ENCODE assay signal across 15 cellular contexts in the genomic region with DNA sequence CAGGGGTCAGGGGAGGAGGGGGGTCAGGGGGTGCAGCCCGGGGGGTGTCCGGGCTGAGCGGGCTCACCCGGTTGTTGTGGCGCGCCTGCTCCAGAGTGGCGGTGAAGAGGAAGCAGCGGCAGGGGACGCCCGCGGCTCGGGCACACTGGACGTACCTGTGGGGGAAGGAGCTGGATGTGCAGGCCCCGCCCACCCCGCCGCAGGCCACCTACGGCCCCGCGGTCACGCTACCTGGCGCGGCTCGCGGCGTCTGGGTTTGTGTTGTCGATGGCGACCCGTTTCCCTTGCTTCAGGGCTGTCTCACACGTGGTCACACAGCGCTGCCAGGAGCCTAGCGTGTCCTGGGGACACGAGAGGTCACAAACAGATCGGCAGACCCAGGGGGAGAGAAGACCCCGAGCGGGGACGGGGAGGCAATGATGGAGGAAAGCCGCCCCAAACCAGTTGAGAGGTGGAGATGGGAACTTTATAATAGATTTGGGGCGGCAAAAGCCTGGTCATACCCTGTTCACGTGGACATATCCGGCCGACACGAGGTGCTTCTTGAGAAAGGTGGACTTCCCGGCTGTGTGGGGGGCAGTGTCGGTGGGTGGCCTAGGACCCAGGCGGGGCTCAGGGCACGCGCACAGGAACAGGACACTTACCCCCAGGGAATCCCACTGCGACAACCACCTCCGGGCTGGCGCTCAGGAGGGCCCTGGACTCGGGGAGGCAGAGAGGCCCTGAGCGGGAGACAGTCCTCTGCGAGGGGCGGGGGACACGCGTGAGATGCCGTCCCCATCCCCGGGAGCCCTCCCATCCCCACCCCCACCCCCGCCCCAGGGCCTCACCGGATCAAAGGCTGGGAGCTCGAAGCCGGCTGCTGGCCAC. TPM values are rescaled to one million over a fixed set of nuclear protein-coding genes. Genes with fewer than 3 reads are reported as not detected.
DNase-seq lines count a peak whose midpoint lies in the region; ATAC-seq, FAIRE-seq and TF ChIP-seq lines count a peak whose summit lies in the region.
"Had no signal": no experiment of that assay in that cellular context is flagged by ENCODE, and none has a peak within 500 bp of the region (broad histone marks: within the 10 kb centered on the region; RNA-seq: fewer than 3 reads in every experiment).

No MANE protein-coding gene starts in this region.

- no peaks in the 10 kb centered on the region for H3K27me3 ChIP-seq in K562 (ENCODE audit: control insufficient read depth in 2 of 2, insufficient read depth in 2 of 2, low read length in 2 of 2)
- H3K27me3 ChIP-seq in neuronal stem cell (ENCODE audit: control insufficient read depth in 3 of 3, insufficient read depth in 3 of 3, low read depth in 1 of 3, low read length in 3 of 3) = no peaks in the 10 kb centered on the region
- H3K27me3 ChIP-seq: BE2C, body of pancreas had no signal

- intact Hi-C loops in K562 (cut with micrococcal nuclease) = no loop called here
- intact Hi-C loops in activated CD4-positive, alpha-beta T cell treated with anti-CD3 and anti-CD28 coated beads, Interleukin-2, amount 10 ng/mL, durations not matched to agents 24 days and 14 days (cut with micrococcal nuclease) = no loop called here

- no peak for FAIRE-seq in A549 (lab: Jason Lieb, UNC)
- no peak for FAIRE-seq in K562 (lab: Jason Lieb, UNC)

- H3K27ac Mint-ChIP-seq in activated CD4-positive, alpha-beta T cell treated with anti-CD3 and anti-CD28 coated beads, Interleukin-2, amount 10 ng/mL, durations not matched to agents 24 days and 14 days = no peak overlapping the region
- H3K27ac Mint-ChIP-seq: activated naive CD4-positive, alpha-beta T cell treated with anti-CD3 and anti-CD28 coated beads, Interleukin-2, amount 10 ng/mL, durations not matched to agents 7 days and 5 days; dendritic cell treated with granulocyte-macrophage colony-stimulating factor and Interleukin-4, amounts not matched to agents 40 ng/mL and 50 ng/mL, for 4 days; T-cell had no signal

- no peak overlapping the region for H3K4me2 ChIP-seq in A549
- H3K4me2 ChIP-seq in K562 (ENCODE audit: insufficient read depth, low read length) = no peak overlapping the region
- no peak overlapping the region for H3K4me2 ChIP-seq in neuronal stem cell (ENCODE audit: insufficient read depth, low read length, poor library complexity, severe bottlenecking)

- no peak overlapping the region for H2BK12ac ChIP-seq in neuronal stem cell (ENCODE audit: low read length)

- H2BK120ac ChIP-seq in neuronal stem cell (ENCODE audit: low read depth, low read length) = no peak overlapping the region

- H3K4me3 Mint-ChIP-seq in activated CD4-positive, alpha-beta T cell treated with anti-CD3 and anti-CD28 coated beads, Interleukin-2, amount 10 ng/mL, durations not matched to agents 24 days and 14 days = no peak overlapping the region
- H3K4me3 Mint-ChIP-seq: activated naive CD4-positive, alpha-beta T cell treated with anti-CD3 and anti-CD28 coated beads, Interleukin-2, amount 10 ng/mL, durations not matched to agents 7 days and 5 days; dendritic cell treated with granulocyte-macrophage colony-stimulating factor and Interleukin-4, amounts not matched to agents 40 ng/mL and 50 ng/mL, for 4 days; T-cell had no signal

- H3K27ac ChIP-seq in A549 (no peak overlapping the region), K562 (ENCODE audit: extremely low read depth, low read depth, low read length) (no peak overlapping the region), neuronal stem cell (replicated peaks; ENCODE audit: low read length) (no peak overlapping the region)

- H4K91ac ChIP-seq in neuronal stem cell (ENCODE audit: low read depth, low read length, poor library complexity) = no peak overlapping the region

- peaks cover 42% of the 10 kb centered on the region for H3K36me3 Mint-ChIP-seq in activated CD4-positive, alpha-beta T cell treated with anti-CD3 and anti-CD28 coated beads, Interleukin-2, amount 10 ng/mL, durations not matched to agents 24 days and 14 days (ENCODE audit: low read depth)

- ATAC-seq in A549 = no peak
- no peak for ATAC-seq in K562
- ATAC-seq: body of pancreas, T-cell had no signal

- H3K14ac ChIP-seq in neuronal stem cell (ENCODE audit: low read length) = no peak overlapping the region

- H2BK15ac ChIP-seq in neuronal stem cell (ENCODE audit: low read length) = no peak overlapping the region

- in situ Hi-C loops in K562 (cut with MboI) = no loop called here

- H3K36me3 ChIP-seq in K562 (ENCODE audit: control insufficient read depth, insufficient read depth, low read length) = peaks cover 81% of the 10 kb centered on the region
- H3K36me3 ChIP-seq in neuronal stem cell (replicated peaks in 1 of 2; ENCODE audit: control insufficient read depth in 2 of 2, insufficient read depth in 2 of 2, low read length in 2 of 2) = peaks cover 65 to 88% of the 10 kb centered on the region in 2 donors

- DNase-seq in A549 (ENCODE audit: low read depth in 1 of 2, low spot score in 1 of 2) (no peak), ELF-1 (ENCODE audit: low read depth, low spot score) (peak; percentile 82), K562 (ENCODE audit: extremely low read depth in 1 of 4, low spot score in 3 of 4) (no peak), neuronal stem cell (ENCODE audit: low spot score) (no peak), NCI-H2081 (lab: John Stamatoyannopoulos, UW) (no peak), pons (ENCODE audit: low spot score) (no peak)
- DNase-seq in activated naive CD4-positive, alpha-beta T cell (lab: John Stamatoyannopoulos, UW) = no peak
- DNase-seq in activated CD4-positive, alpha-beta T cell treated with anti-CD3 and anti-CD28 coated beads, Interleukin-2, amount 10 ng/mL, durations not matched to agents 24 days and 14 days = no peak
- DNase-seq: BE2C, GOT3, RPMI8226, T-cell had no signal

- H4K8ac ChIP-seq in neuronal stem cell (ENCODE audit: low read depth, low read length) = no peak overlapping the region

- no peak overlapping the region; a peak in 1 of 4 replicates for H3K9ac ChIP-seq in K562 (ENCODE audit: insufficient read depth in 1 of 2, low read depth in 2 of 2, low read length in 2 of 2)
- H3K9ac ChIP-seq in neuronal stem cell (ENCODE audit: low read depth, low read length, poor library complexity) = no peak overlapping the region

- H2AK5ac ChIP-seq in neuronal stem cell (ENCODE audit: low read depth, low read length) = no peak overlapping the region

- H3K9me1 ChIP-seq in K562 (ENCODE audit: control insufficient read depth, insufficient read depth, low read length) = peaks cover 4% of the 10 kb centered on the region

- peaks cover 16% of the 10 kb centered on the region for H3K4me1 Mint-ChIP-seq in activated CD4-positive, alpha-beta T cell treated with anti-CD3 and anti-CD28 coated beads, Interleukin-2, amount 10 ng/mL, durations not matched to agents 24 days and 14 days

- no peaks in the 10 kb centered on the region for H3K9me3 Mint-ChIP-seq in activated CD4-positive, alpha-beta T cell treated with anti-CD3 and anti-CD28 coated beads, Interleukin-2, amount 10 ng/mL, durations not matched to agents 24 days and 14 days
- H3K9me3 Mint-ChIP-seq: activated naive CD4-positive, alpha-beta T cell treated with anti-CD3 and anti-CD28 coated beads, Interleukin-2, amount 10 ng/mL, durations not matched to agents 7 days and 5 days; dendritic cell treated with granulocyte-macrophage colony-stimulating factor and Interleukin-4, amounts not matched to agents 40 ng/mL and 50 ng/mL, for 4 days; T-cell had no signal

- peaks cover 35% of the 10 kb centered on the region for H3K79me2 ChIP-seq in K562 (ENCODE audit: control insufficient read depth, insufficient read depth, low read length)

- POLR2A ChIA-PET in A549 (lab: Yijun Ruan, JAX) = interaction anchor here (0.6 to 1.5 kb wide), 3 partner anchors 11 to 187 kb away, joined by 3 to 5 read pairs (median 4); a partner anchor contains a TSS
- POLR2A ChIA-PET in K562 (lab: Yijun Ruan, JAX) = interaction anchor here (1.3 kb wide), 1 partner anchor 9 kb away, joined by 6 read pairs; no protein-coding TSS in a partner anchor

- TF ChIP-seq POLR2A in A549 (IDR thresholded peaks at IDR 0.05; ENCODE audit: low read length) (no peak), K562 (conservative IDR thresholded peaks at IDR 0.05) (no peak)

- H3K9me3 ChIP-seq in A549 = no peaks in the 10 kb centered on the region
- no peaks in the 10 kb centered on the region for H3K9me3 ChIP-seq in K562 (replicated peaks; ENCODE audit: control insufficient read depth, insufficient read depth, low read depth, low read length)
- H3K9me3 ChIP-seq in neuronal stem cell (replicated peaks in 1 of 2; ENCODE audit: control insufficient read depth in 2 of 2, insufficient read depth in 1 of 2, low read depth in 1 of 2, low read length in 2 of 2) = peaks cover 0 to 2% of the 10 kb centered on the region in 2 donors
- H3K9me3 ChIP-seq: BE2C, body of pancreas had no signal

- peaks cover 2% of the 10 kb centered on the region for H3K79me1 ChIP-seq in neuronal stem cell (ENCODE audit: low read depth, low read length)

- TF ChIP-seq CTCF in A549 (IDR thresholded peaks at IDR 0.05) (no peak), K562 (IDR thresholded peaks at IDR 0.05 in 2 of 3, conservative IDR thresholded peaks at IDR 0.05 in 1 of 3; ENCODE audit: insufficient read depth in 2 of 3, low read depth in 1 of 3, low read length in 3 of 3) (no peak)

- no peak for TF ChIP-seq EP300 in A549 (IDR thresholded peaks at IDR 0.05)
- no peak for TF ChIP-seq EP300 in K562 (IDR thresholded peaks at IDR 0.05; ENCODE audit: low read length)

- H3K23ac ChIP-seq in neuronal stem cell (ENCODE audit: low read depth, low read length, poor library complexity) = peak overlapping the region; percentile 25

- BruUV-seq in K562 (replicated peaks; lab: Mats Ljungman, UMichigan) = no TSS peak

- H4K20me1 ChIP-seq in K562 (replicated peaks; ENCODE audit: control insufficient read depth, insufficient read depth, low read length) = peaks cover 29% of the 10 kb centered on the region; the same call in 1 of the 2 replicates

- H3K4me1 ChIP-seq in A549 (peaks cover 47% of the 10 kb centered on the region), K562 (replicated peaks in 1 of 2; ENCODE audit: control insufficient read depth in 2 of 2, insufficient read depth in 2 of 2, low read length in 2 of 2) (peaks cover 20 to 81% of the 10 kb centered on the region in 2 experiments; a peak in 4 of 5 replicates), neuronal stem cell (ENCODE audit: control insufficient read depth in 2 of 2, insufficient read depth in 1 of 2, low read depth in 1 of 2, low read length in 2 of 2) (peaks cover 8 to 9% of the 10 kb centered on the region in 2 donors)

- no peak overlapping the region for H3K18ac ChIP-seq in neuronal stem cell (ENCODE audit: low read length)

- CTCF ChIA-PET in A549 (lab: Yijun Ruan, JAX) = interaction anchor here (0.9 kb wide), 1 partner anchor 36 kb away, joined by 3 read pairs; no protein-coding TSS in a partner anchor
- CTCF ChIA-PET in K562 (lab: Yijun Ruan, JAX; ENCODE audit: low intra/inter-chr PET ratio) = no interaction called here

- H3K27me3 Mint-ChIP-seq in activated CD4-positive, alpha-beta T cell treated with anti-CD3 and anti-CD28 coated beads, Interleukin-2, amount 10 ng/mL, durations not matched to agents 24 days and 14 days = no peaks in the 10 kb centered on the region
- H3K27me3 Mint-ChIP-seq: activated naive CD4-positive, alpha-beta T cell treated with anti-CD3 and anti-CD28 coated beads, Interleukin-2, amount 10 ng/mL, durations not matched to agents 7 days and 5 days; dendritic cell treated with granulocyte-macrophage colony-stimulating factor and Interleukin-4, amounts not matched to agents 40 ng/mL and 50 ng/mL, for 4 days; T-cell had no signal

- no peak for TF ChIP-seq RAD21 in A549 (conservative IDR thresholded peaks at IDR 0.05 in 1 of 2, IDR thresholded peaks at IDR 0.05 in 1 of 2)
- no peak for TF ChIP-seq RAD21 in K562 (CRISPR knock-in tag; conservative IDR thresholded peaks at IDR 0.05 in 1 of 2, IDR thresholded peaks at IDR 0.05 in 1 of 2)

- H2AFZ ChIP-seq in K562 (ENCODE audit: low read depth, low read length) (no peak overlapping the region), neuronal stem cell (ENCODE audit: low read length) (no peak overlapping the region)

- H3K4me3 ChIP-seq in A549 (no peak overlapping the region), K562 (no peak overlapping the region), neuronal stem cell (ENCODE audit: low read length in 2 of 2) (no peak overlapping the region)
- H3K4me3 ChIP-seq: body of pancreas had no signal

- WGBS in A549 (ENCODE audit: missing lambda C conversion rate) = 90% methylated on average over 46 of the region's 62 CpGs
- WGBS in K562 (ENCODE audit: insufficient coverage, low coverage, missing lambda C conversion rate) = 98% methylated on average over 25 of the region's 62 CpGs
- WGBS in neuronal stem cell (ENCODE audit: extremely low coverage in 2 of 2, insufficient read length in 2 of 2, insufficient replicate concordance in 1 of 2), 2 donors = no CpG with 5 or more reads among the region's 62 CpGs

- H2BK5ac ChIP-seq in neuronal stem cell (ENCODE audit: low read length) = peak overlapping the region; percentile 44

- no peak overlapping the region for H3K4ac ChIP-seq in neuronal stem cell (ENCODE audit: low read length)

RNA-seq across cellular contexts. Expression of a gene that starts 5.6 kb away (rescaled TPM):
- polyA plus RNA-seq in A549 (2011; rRNA removed) (22.5 and 23.3 TPM in 2 replicates), A549 (2017; fragmentation: RNase III; extraction: RNeasy Plus Mini Kit Qiagen cat#74134 plus additional on column Dnase treatment) (63.8 to 75.9 TPM (median 71.2 TPM) in 3 replicates), K562 (2011; rRNA removed) (13.7 and 21.3 TPM in 2 replicates), K562 (2014; fragmentation: Illumina TruSeq; extraction: Trizol) (26.7 and 30.0 TPM in 2 replicates), K562 (2014; fragmentation: Nextera tagmentation; extraction: Ambion mirVana) (1 to 10 TPM; 2.8 to 3.1 TPM), K562 (2014; rRNA removed) (64.0 and 71.3 TPM in 2 replicates)
- 40.5 and 44.1 TPM in 2 replicates for polyA plus RNA-seq in A549 (2012; cell fraction: cytosol; rRNA removed)
- polyA plus RNA-seq in A549 (2012; cell fraction: nucleus; rRNA removed) = 235 and 294 TPM in 2 replicates
- polyA minus RNA-seq in A549 (2011; rRNA and poly(A)+ RNA removed) = 35.0 and 36.5 TPM in 2 replicates
- total RNA-seq in K562 (2011; cell fraction: chromatin; rRNA removed; ENCODE audit: low replicate concordance) = 168 and 404 TPM in 2 replicates
- 252 and 258 TPM in 2 replicates for total RNA-seq in K562 (2011; cell fraction: nucleolus; rRNA removed)
- 178 and 185 TPM in 2 replicates for total RNA-seq in K562 (2011; cell fraction: nucleoplasm; rRNA removed)
- total RNA-seq in K562 (2014; rRNA removed) (56.0 and 59.3 TPM in 2 replicates), K562 (2014; rRNA removed; fragmentation: Illumina TruSeq; extraction: Trizol) (12.3 and 18.1 TPM in 2 replicates), K562 (2015; rRNA removed; fragmentation: Illumina TruSeq; extraction: Trizol) (25.3 and 29.4 TPM in 2 replicates), K562 (2021) (84.9 and 85.4 TPM in 2 replicates)
- 12.2 and 25.9 TPM in 2 replicates for polyA plus RNA-seq in K562 (2011; cell fraction: cytosol; rRNA removed)
- polyA plus RNA-seq in K562 (2011; cell fraction: nucleus; rRNA removed) = 123 and 164 TPM in 2 replicates
- 56.7 and 64.2 TPM in 2 replicates for polyA plus RNA-seq in K562 (2012)
- 6.7 and 8.2 TPM in 2 replicates for polyA minus RNA-seq in K562 (2011; rRNA and poly(A)+ RNA removed)
- polyA minus RNA-seq in K562 (2011; cell fraction: cytosol; rRNA and poly(A)+ RNA removed) = 22.8 and 136 TPM in 2 replicates
- 48.2 and 49.9 TPM in 2 replicates for polyA minus RNA-seq in K562 (2011; cell fraction: nucleus; rRNA and poly(A)+ RNA removed)
- 56.3 TPM for polyA plus RNA-seq in neuronal stem cell (2013, experiment 1 of 2)
- polyA plus RNA-seq in neuronal stem cell (2013, experiment 2 of 2) = 62.9 TPM
- 123 and 124 TPM in 2 replicates for total RNA-seq in activated CD4-positive, alpha-beta T cell treated with anti-CD3 and anti-CD28 coated beads, Interleukin-2, amount 10 ng/mL, durations not matched to agents 24 days and 14 days

RNA-seq across cellular contexts. Expression of a gene that starts 10.8 kb away (rescaled TPM):
- polyA plus RNA-seq in A549 (2011; rRNA removed) (27.7 and 41.2 TPM in 2 replicates), A549 (2017; fragmentation: RNase III; extraction: RNeasy Plus Mini Kit Qiagen cat#74134 plus additional on column Dnase treatment) (119 to 153 TPM (median 147 TPM) in 3 replicates), K562 (2011; rRNA removed) (33.0 and 58.6 TPM in 2 replicates), K562 (2014; fragmentation: Illumina TruSeq; extraction: Trizol) (61.7 and 81.3 TPM in 2 replicates), K562 (2014; fragmentation: Nextera tagmentation; extraction: Ambion mirVana) (1 to 10 TPM; 4.9 to 9.3 TPM), K562 (2014; rRNA removed) (68.1 and 75.0 TPM in 2 replicates)
- polyA plus RNA-seq in A549 (2012; cell fraction: cytosol; rRNA removed) = 111 and 150 TPM in 2 replicates
- polyA plus RNA-seq in A549 (2012; cell fraction: nucleus; rRNA removed) = 235 and 351 TPM in 2 replicates
- 60.2 and 109 TPM in 2 replicates for polyA minus RNA-seq in A549 (2011; rRNA and poly(A)+ RNA removed)
- 128 and 364 TPM in 2 replicates for total RNA-seq in K562 (2011; cell fraction: chromatin; rRNA removed; ENCODE audit: low replicate concordance)
- 274 and 281 TPM in 2 replicates for total RNA-seq in K562 (2011; cell fraction: nucleolus; rRNA removed)
- 195 and 218 TPM in 2 replicates for total RNA-seq in K562 (2011; cell fraction: nucleoplasm; rRNA removed)
- total RNA-seq in K562 (2014; rRNA removed) (61.3 and 79.5 TPM in 2 replicates), K562 (2014; rRNA removed; fragmentation: Illumina TruSeq; extraction: Trizol) (14.0 and 23.3 TPM in 2 replicates), K562 (2015; rRNA removed; fragmentation: Illumina TruSeq; extraction: Trizol) (43.5 and 44.6 TPM in 2 replicates), K562 (2021) (156 and 169 TPM in 2 replicates)
- 39.8 and 67.6 TPM in 2 replicates for polyA plus RNA-seq in K562 (2011; cell fraction: cytosol; rRNA removed)
- polyA plus RNA-seq in K562 (2011; cell fraction: nucleus; rRNA removed) = 302 and 359 TPM in 2 replicates
- 104 and 153 TPM in 2 replicates for polyA plus RNA-seq in K562 (2012)
- polyA minus RNA-seq in K562 (2011; rRNA and poly(A)+ RNA removed) = 22.8 and 25.3 TPM in 2 replicates
- 60.9 and 84.8 TPM in 2 replicates for polyA minus RNA-seq in K562 (2011; cell fraction: cytosol; rRNA and poly(A)+ RNA removed)
- polyA minus RNA-seq in K562 (2011; cell fraction: nucleus; rRNA and poly(A)+ RNA removed) = 81.6 and 99.6 TPM in 2 replicates
- 316 TPM for polyA plus RNA-seq in neuronal stem cell (2013, experiment 1 of 2)
- 321 TPM for polyA plus RNA-seq in neuronal stem cell (2013, experiment 2 of 2)
- total RNA-seq in activated CD4-positive, alpha-beta T cell treated with anti-CD3 and anti-CD28 coated beads, Interleukin-2, amount 10 ng/mL, durations not matched to agents 24 days and 14 days = 121 and 124 TPM in 2 replicates

RNA-seq across cellular contexts. Expression of a gene that starts 15.4 kb away (rescaled TPM):
- polyA plus RNA-seq in A549 (2011; rRNA removed) (39.2 and 41.5 TPM in 2 replicates), A549 (2017; fragmentation: RNase III; extraction: RNeasy Plus Mini Kit Qiagen cat#74134 plus additional on column Dnase treatment) (63.4 to 75.9 TPM (median 75.3 TPM) in 3 replicates), K562 (2011; rRNA removed) (17.1 and 22.4 TPM in 2 replicates), K562 (2014; fragmentation: Illumina TruSeq; extraction: Trizol) (39.0 and 40.7 TPM in 2 replicates), K562 (2014; fragmentation: Nextera tagmentation; extraction: Ambion mirVana) (1 to 10 TPM; 1.2 TPM), K562 (2014; rRNA removed) (38.2 and 45.4 TPM in 2 replicates)
- 70.4 and 91.8 TPM in 2 replicates for polyA plus RNA-seq in A549 (2012; cell fraction: cytosol; rRNA removed)
- polyA plus RNA-seq in A549 (2012; cell fraction: nucleus; rRNA removed) = 107 and 112 TPM in 2 replicates
- polyA minus RNA-seq in A549 (2011; rRNA and poly(A)+ RNA removed) = 30.8 and 33.3 TPM in 2 replicates
- 24.5 and 49.9 TPM in 2 replicates for total RNA-seq in K562 (2011; cell fraction: chromatin; rRNA removed; ENCODE audit: low replicate concordance)
- total RNA-seq in K562 (2011; cell fraction: nucleolus; rRNA removed) = 34.3 and 39.9 TPM in 2 replicates
- total RNA-seq in K562 (2011; cell fraction: nucleoplasm; rRNA removed) = 26.9 and 29.9 TPM in 2 replicates
- total RNA-seq in K562 (2014; rRNA removed) (25.7 and 33.8 TPM in 2 replicates), K562 (2014; rRNA removed; fragmentation: Illumina TruSeq; extraction: Trizol) (5.7 and 6.9 TPM in 2 replicates), K562 (2015; rRNA removed; fragmentation: Illumina TruSeq; extraction: Trizol) (13.5 and 14.4 TPM in 2 replicates), K562 (2021) (50.1 and 50.3 TPM in 2 replicates)
- polyA plus RNA-seq in K562 (2011; cell fraction: cytosol; rRNA removed) = 34.5 and 68.9 TPM in 2 replicates
- polyA plus RNA-seq in K562 (2011; cell fraction: nucleus; rRNA removed) = 33.2 and 55.4 TPM in 2 replicates
- polyA plus RNA-seq in K562 (2012) = 31.8 and 37.6 TPM in 2 replicates
- 7.8 and 10.3 TPM in 2 replicates for polyA minus RNA-seq in K562 (2011; rRNA and poly(A)+ RNA removed)
- 17.4 and 21.4 TPM in 2 replicates for polyA minus RNA-seq in K562 (2011; cell fraction: cytosol; rRNA and poly(A)+ RNA removed)
- 18.2 and 22.4 TPM in 2 replicates for polyA minus RNA-seq in K562 (2011; cell fraction: nucleus; rRNA and poly(A)+ RNA removed)
- 45.3 TPM for polyA plus RNA-seq in neuronal stem cell (2013, experiment 1 of 2)
- 42.9 TPM for polyA plus RNA-seq in neuronal stem cell (2013, experiment 2 of 2)
- total RNA-seq in activated CD4-positive, alpha-beta T cell treated with anti-CD3 and anti-CD28 coated beads, Interleukin-2, amount 10 ng/mL, durations not matched to agents 24 days and 14 days = 31.5 and 33.5 TPM in 2 replicates

RNA-seq across cellular contexts. Expression of a gene that starts 15.7 kb away (rescaled TPM):
- polyA plus RNA-seq in A549 (2011; rRNA removed) = 12.3 and 18.0 TPM in 2 replicates
- polyA plus RNA-seq in A549 (2012; cell fraction: cytosol; rRNA removed) = 26.5 and 33.3 TPM in 2 replicates
- 65.2 and 76.6 TPM in 2 replicates for polyA plus RNA-seq in A549 (2012; cell fraction: nucleus; rRNA removed)
- 26.6 to 44.8 TPM (median 41.5 TPM) in 3 replicates for polyA plus RNA-seq in A549 (2017; fragmentation: RNase III; extraction: RNeasy Plus Mini Kit Qiagen cat#74134 plus additional on column Dnase treatment)
- polyA minus RNA-seq in A549 (2011; rRNA and poly(A)+ RNA removed) = 14.3 and 18.0 TPM in 2 replicates
- total RNA-seq in K562 (2011; cell fraction: chromatin; rRNA removed; ENCODE audit: low replicate concordance) = 34.8 and 78.7 TPM in 2 replicates
- 40.9 and 43.4 TPM in 2 replicates for total RNA-seq in K562 (2011; cell fraction: nucleolus; rRNA removed)
- 33.2 and 34.5 TPM in 2 replicates for total RNA-seq in K562 (2011; cell fraction: nucleoplasm; rRNA removed)
- total RNA-seq in K562 (2014; rRNA removed) = 3.8 and 6.8 TPM in 2 replicates
- 2.6 and 3.2 TPM in 2 replicates for total RNA-seq in K562 (2014; rRNA removed; fragmentation: Illumina TruSeq; extraction: Trizol)
- 2.4 and 3.5 TPM in 2 replicates for total RNA-seq in K562 (2015; rRNA removed; fragmentation: Illumina TruSeq; extraction: Trizol)
- 14.2 and 16.0 TPM in 2 replicates for total RNA-seq in K562 (2021)
- 7.4 and 10.5 TPM in 2 replicates for polyA plus RNA-seq in K562 (2011; rRNA removed)
- polyA plus RNA-seq in K562 (2011; cell fraction: cytosol; rRNA removed) = 8.7 and 14.7 TPM in 2 replicates
- 33.2 and 48.4 TPM in 2 replicates for polyA plus RNA-seq in K562 (2011; cell fraction: nucleus; rRNA removed)
- polyA plus RNA-seq in K562 (2012) = 15.8 and 16.9 TPM in 2 replicates
- polyA plus RNA-seq in K562 (2014; fragmentation: Illumina TruSeq; extraction: Trizol) = 8.7 and 11.7 TPM in 2 replicates
- polyA plus RNA-seq in K562 (2014; fragmentation: Nextera tagmentation; extraction: Ambion mirVana) = under 1 TPM; 0.42 to 0.46 TPM
- polyA plus RNA-seq in K562 (2014; rRNA removed) = 14.7 and 18.2 TPM in 2 replicates
- 5.7 and 7.2 TPM in 2 replicates for polyA minus RNA-seq in K562 (2011; rRNA and poly(A)+ RNA removed)
- 9.1 and 9.2 TPM in 2 replicates for polyA minus RNA-seq in K562 (2011; cell fraction: cytosol; rRNA and poly(A)+ RNA removed)
- 12.3 and 15.3 TPM in 2 replicates for polyA minus RNA-seq in K562 (2011; cell fraction: nucleus; rRNA and poly(A)+ RNA removed)
- 29.5 TPM for polyA plus RNA-seq in neuronal stem cell (2013, experiment 1 of 2)
- polyA plus RNA-seq in neuronal stem cell (2013, experiment 2 of 2) = 29.9 TPM
- total RNA-seq in activated CD4-positive, alpha-beta T cell treated with anti-CD3 and anti-CD28 coated beads, Interleukin-2, amount 10 ng/mL, durations not matched to agents 24 days and 14 days = 36.5 and 36.8 TPM in 2 replicates

RNA-seq across cellular contexts. Expression of a gene that starts 34.9 kb away (rescaled TPM):
- polyA plus RNA-seq in A549 (2011; rRNA removed) = 0.15 and 0.18 TPM in 2 replicates
- 0.20 and 0.26 TPM in 2 replicates for polyA plus RNA-seq in A549 (2012; cell fraction: cytosol; rRNA removed)
- 0.66 and 0.84 TPM in 2 replicates for polyA plus RNA-seq in A549 (2012; cell fraction: nucleus; rRNA removed)
- 0.62 to 0.88 TPM (median 0.87 TPM) in 3 replicates for polyA plus RNA-seq in A549 (2017; fragmentation: RNase III; extraction: RNeasy Plus Mini Kit Qiagen cat#74134 plus additional on column Dnase treatment)
- 0.70 TPM in 1 of 2 replicates, not detected in the other for polyA minus RNA-seq in A549 (2011; rRNA and poly(A)+ RNA removed)
- 0.93 TPM in 1 of 2 replicates, not detected in the other for total RNA-seq in K562 (2011; cell fraction: chromatin; rRNA removed; ENCODE audit: low replicate concordance)
- total RNA-seq in K562 (2011; cell fraction: nucleolus; rRNA removed) = 1.8 TPM in 2 replicates
- total RNA-seq in K562 (2011; cell fraction: nucleoplasm; rRNA removed) = 0.37 and 0.46 TPM in 2 replicates
- total RNA-seq in K562 (2014; rRNA removed) = 0.90 and 0.95 TPM in 2 replicates
- 0.33 TPM in 1 of 2 replicates, not detected in the other for total RNA-seq in K562 (2014; rRNA removed; fragmentation: Illumina TruSeq; extraction: Trizol)
- 0.19 and 0.43 TPM in 2 replicates for total RNA-seq in K562 (2015; rRNA removed; fragmentation: Illumina TruSeq; extraction: Trizol)
- 0.55 and 0.76 TPM in 2 replicates for total RNA-seq in K562 (2021)
- 0.06 and 0.31 TPM in 2 replicates for polyA plus RNA-seq in K562 (2011; rRNA removed)
- 0.04 and 0.36 TPM in 2 replicates for polyA plus RNA-seq in K562 (2011; cell fraction: cytosol; rRNA removed)
- polyA plus RNA-seq in K562 (2011; cell fraction: nucleus; rRNA removed) = 0.24 and 0.27 TPM in 2 replicates
- polyA plus RNA-seq in K562 (2012) = 0.50 and 0.56 TPM in 2 replicates
- polyA plus RNA-seq in K562 (2014; fragmentation: Illumina TruSeq; extraction: Trizol) = 0.15 TPM in 1 of 2 replicates, not detected in the other
- under 1 TPM in 1 of 2 experiments, not detected in 1; 0.13 TPM for polyA plus RNA-seq in K562 (2014; fragmentation: Nextera tagmentation; extraction: Ambion mirVana)
- polyA plus RNA-seq in K562 (2014; rRNA removed) = 0.09 and 0.44 TPM in 2 replicates
- polyA minus RNA-seq in K562 (2011; rRNA and poly(A)+ RNA removed) = 0.11 TPM in 1 of 2 replicates, not detected in the other
- 0.67 and 0.73 TPM in 2 replicates for polyA minus RNA-seq in K562 (2011; cell fraction: cytosol; rRNA and poly(A)+ RNA removed)
- 0.67 and 0.81 TPM in 2 replicates for polyA minus RNA-seq in K562 (2011; cell fraction: nucleus; rRNA and poly(A)+ RNA removed)
- polyA plus RNA-seq in neuronal stem cell (2013, experiment 1 of 2) = 0.28 TPM
- polyA plus RNA-seq in neuronal stem cell (2013, experiment 2 of 2) = 0.26 TPM
- total RNA-seq in activated CD4-positive, alpha-beta T cell treated with anti-CD3 and anti-CD28 coated beads, Interleukin-2, amount 10 ng/mL, durations not matched to agents 24 days and 14 days = 40.4 and 41.4 TPM in 2 replicates
